Comparison of ENCODE assay signal across 24 cellular contexts in the genomic region with DNA sequence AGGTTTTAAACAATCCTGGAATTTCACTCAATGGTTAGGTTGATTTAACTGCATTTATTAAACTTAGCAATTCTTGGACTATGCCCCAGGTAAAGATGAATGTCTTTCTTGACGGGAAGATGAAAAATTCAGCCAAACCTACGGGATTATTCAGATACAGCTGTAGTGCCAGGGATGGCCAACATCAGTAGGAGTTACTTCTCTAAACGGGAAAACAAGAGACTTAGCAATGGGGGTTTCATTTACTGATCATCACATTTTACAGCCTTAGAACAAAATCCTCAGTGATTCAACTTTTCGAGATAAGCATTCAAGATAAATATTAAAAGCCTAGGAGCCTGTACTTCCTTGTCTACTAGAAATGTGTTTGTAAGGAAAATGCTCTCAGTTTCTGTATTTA. TPM values are rescaled to one million over a fixed set of nuclear protein-coding genes. Genes with fewer than 3 reads are reported as not detected.
"Had no signal": no experiment of that assay in that cellular context is flagged by ENCODE, and none has a peak within 500 bp of the region (broad histone marks: within the 10 kb centered on the region; RNA-seq: fewer than 3 reads in every experiment).

No MANE protein-coding gene starts in this region.

- H3K27me3 ChIP-seq: breast epithelium, esophagus squamous epithelium, foreskin keratinocyte, thyroid gland had no signal

- H3K27ac ChIP-seq: foreskin keratinocyte, thyroid gland had no signal

- ATAC-seq: activated CD8-positive, alpha-beta T cell treated with anti-CD3 and anti-CD28 coated beads for 36 hours; activated T-helper 17 cell treated with anti-CD3 and anti-CD28 coated beads, Interleukin-2, amount 50 U/mL, for 72 hours; effector memory CD8-positive, alpha-beta T cell had no signal

- H3K4me1 Mint-ChIP-seq: activated CD4-positive, alpha-beta T cell treated with anti-CD3 and anti-CD28 coated beads, Interleukin-2, amount 10 ng/mL, durations not matched to agents 24 days and 14 days; activated naive CD8-positive, alpha-beta T cell treated with anti-CD3 and anti-CD28 coated beads for 36 hours; activated T-helper 17 cell treated with anti-CD3 and anti-CD28 coated beads, Interleukin-2, amount 50 U/mL, for 72 hours had no signal

- H3K27me3 Mint-ChIP-seq: progenitor cell of endocrine pancreas had no signal

- H3K9me3 Mint-ChIP-seq: activated CD4-positive, alpha-beta T cell treated with anti-CD3 and anti-CD28 coated beads, Interleukin-2, amount 10 ng/mL, durations not matched to agents 24 days and 14 days; activated CD8-positive, alpha-beta T cell treated with anti-CD3 and anti-CD28 coated beads for 36 hours; activated naive CD8-positive, alpha-beta T cell treated with anti-CD3 and anti-CD28 coated beads for 36 hours; activated T-helper 17 cell treated with anti-CD3 and anti-CD28 coated beads, Interleukin-2, amount 50 U/mL, for 72 hours; effector memory CD8-positive, alpha-beta T cell; nephron progenitor cell had no signal

- H3K36me3 Mint-ChIP-seq: activated naive CD8-positive, alpha-beta T cell treated with anti-CD3 and anti-CD28 coated beads for 36 hours; mesothelial cell of epicardium had no signal

- H3K4me3 Mint-ChIP-seq: activated CD4-positive, alpha-beta T cell treated with anti-CD3 and anti-CD28 coated beads, Interleukin-2, amount 10 ng/mL, durations not matched to agents 24 days and 14 days; activated CD8-positive, alpha-beta T cell treated with anti-CD3 and anti-CD28 coated beads for 36 hours; activated naive CD8-positive, alpha-beta T cell treated with anti-CD3 and anti-CD28 coated beads for 36 hours; activated T-helper 17 cell treated with anti-CD3 and anti-CD28 coated beads, Interleukin-2, amount 50 U/mL, for 72 hours; effector memory CD8-positive, alpha-beta T cell; mesothelial cell of epicardium; nephron progenitor cell had no signal

- H3K27ac Mint-ChIP-seq: activated CD4-positive, alpha-beta T cell treated with anti-CD3 and anti-CD28 coated beads, Interleukin-2, amount 10 ng/mL, durations not matched to agents 24 days and 14 days; activated CD8-positive, alpha-beta T cell treated with anti-CD3 and anti-CD28 coated beads for 36 hours; activated naive CD8-positive, alpha-beta T cell treated with anti-CD3 and anti-CD28 coated beads for 36 hours; activated T-helper 17 cell treated with anti-CD3 and anti-CD28 coated beads, Interleukin-2, amount 50 U/mL, for 72 hours; effector memory CD8-positive, alpha-beta T cell; mesothelial cell of epicardium; progenitor cell of endocrine pancreas had no signal

- H3K9me3 ChIP-seq: breast epithelium, esophagus squamous epithelium, thyroid gland had no signal

- DNase-seq: activated CD4-positive, alpha-beta T cell treated with anti-CD3 and anti-CD28 coated beads, Interleukin-2, amount 10 ng/mL, durations not matched to agents 24 days and 14 days; activated CD8-positive, alpha-beta T cell treated with anti-CD3 and anti-CD28 coated beads for 36 hours; activated naive CD4-positive, alpha-beta T cell; activated naive CD8-positive, alpha-beta T cell treated with anti-CD3 and anti-CD28 coated beads for 36 hours; activated T-cell treated with anti-CD3 and anti-CD28 coated beads, Interleukin-2, amount 50 U/mL, for 1 hour; dermis blood vessel endothelial cell; effector memory CD8-positive, alpha-beta T cell; esophagus squamous epithelium; foreskin keratinocyte; hippocampal formation; nephron progenitor cell; occipital lobe; stimulated activated CD4-positive, alpha-beta T cell treated with anti-CD3 and anti-CD28 coated beads, Interleukin-12 subunit alpha, Interleukin-12 subunit beta, amount 100 ng/mL, for 4 hours; stimulated activated CD4-positive, alpha-beta T cell treated with anti-CD3 and anti-CD28 coated beads, Interleukin-1b, Interleukin-23, amount 100 ng/mL, for 48 hours; stimulated activated CD8-positive, alpha-beta memory T cell treated with anti-CD3 and anti-CD28 coated beads, Interleukin-4, amount 100 ng/mL, for 48 hours; stimulated activated naive CD4-positive, alpha-beta T cell; T-helper 1 cell; T-helper 9 cell; thyroid gland had no signal

- H3K4me3 ChIP-seq: breast epithelium, esophagus squamous epithelium, lung, thyroid gland had no signal

- H3K4me1 ChIP-seq: breast epithelium had no signal

- H3K36me3 ChIP-seq: breast epithelium, esophagus squamous epithelium, thyroid gland had no signal

RNA-seq across cellular contexts. Expression of gene S1PR3, which starts 46.1 kb away (rescaled TPM):
- total RNA-seq: activated T-helper 17 cell treated with anti-CD3 and anti-CD28 coated beads, Interleukin-2, amount 50 U/mL, for 72 hours had no signal
